Comparison of ENCODE assay signal across 1 cellular context in genomic region chr22:21725956-21726649, GRCh38.
TF ChIP-seq lines count a peak whose summit lies in the region.

No MANE protein-coding gene starts in this region.

TF ChIP-seq in H1, 55 proteins besides CTCF, POLR2A, EP300 and RAD21:
- TF ChIP-seq BRCA1 (IDR thresholded peaks at IDR 0.05; ENCODE audit: low read depth, low read length) (no peak), TEAD4 (IDR thresholded peaks at IDR 0.05; ENCODE audit: low read depth, low read length) (peak; percentile 78), RFX5 (IDR thresholded peaks at IDR 0.05; ENCODE audit: borderline replicate concordance, low read depth, low read length) (no peak), SP1 (IDR thresholded peaks at IDR 0.05; ENCODE audit: low read depth, low read length) (0 out of 2 replicates have a peak, but pooled peaks have one; percentile 23), TAF1 (IDR thresholded peaks at IDR 0.05; ENCODE audit: low read depth, low read length) (0 out of 2 replicates have a peak, but pooled peaks have one; percentile 10)
